In the genomic region with DNA sequence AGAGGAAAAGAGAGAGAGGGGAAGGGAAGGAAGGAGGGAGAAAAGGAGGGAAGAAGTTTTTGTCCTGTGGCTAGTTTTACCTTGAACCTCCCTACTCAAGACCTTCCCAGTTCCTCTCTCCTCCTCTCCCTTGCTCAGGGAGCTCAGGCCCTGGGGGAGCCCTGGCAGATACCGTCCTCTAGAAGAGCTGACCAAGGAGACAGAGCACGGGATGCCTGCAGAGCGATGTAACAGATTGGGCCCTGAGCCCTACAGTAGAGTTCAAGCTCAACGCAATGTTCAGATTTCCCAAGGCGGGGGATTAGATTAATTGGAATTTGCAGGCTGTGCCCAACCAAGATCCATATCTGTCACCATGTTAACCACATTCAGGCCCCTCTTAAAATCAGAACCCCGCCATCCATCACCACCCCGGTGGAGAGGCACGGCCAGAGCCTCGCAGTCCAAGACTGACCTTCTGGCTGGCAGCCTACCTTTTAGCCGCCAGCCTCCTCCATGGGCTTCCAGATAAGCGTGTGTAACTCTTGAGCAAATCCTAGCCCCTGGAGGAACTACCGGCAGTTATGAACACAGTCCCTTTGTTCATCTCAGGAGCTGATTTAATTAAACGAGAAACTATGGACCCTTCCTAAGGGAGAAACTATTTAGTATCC, we compare ENCODE assay signal across 1 cellular context.
TF ChIP-seq lines count a peak whose summit lies in the region.

No MANE protein-coding gene starts in this region.

TF ChIP-seq in H1, 55 proteins besides CTCF, POLR2A, EP300 and RAD21:
- no peak for TF ChIP-seq SP1 (IDR thresholded peaks at IDR 0.05; ENCODE audit: low read depth, low read length)
- no peak for TF ChIP-seq ASH2L (IDR thresholded peaks at IDR 0.05; ENCODE audit: low read length)
- no peak for TF ChIP-seq TAF7 (optimal IDR thresholded peaks at IDR 0.05; ENCODE audit: borderline replicate concordance, low read depth, low read length)
- TF ChIP-seq NRF1 (IDR thresholded peaks at IDR 0.05; ENCODE audit: low read depth, low read length): no peak
- TF ChIP-seq BRCA1 (IDR thresholded peaks at IDR 0.05; ENCODE audit: low read depth, low read length): no peak
- no peak for TF ChIP-seq KDM1A (IDR thresholded peaks at IDR 0.05; ENCODE audit: borderline replicate concordance, low read length)
- TF ChIP-seq SP4 (IDR thresholded peaks at IDR 0.05; ENCODE audit: low read length): no peak
